In the genomic region with DNA sequence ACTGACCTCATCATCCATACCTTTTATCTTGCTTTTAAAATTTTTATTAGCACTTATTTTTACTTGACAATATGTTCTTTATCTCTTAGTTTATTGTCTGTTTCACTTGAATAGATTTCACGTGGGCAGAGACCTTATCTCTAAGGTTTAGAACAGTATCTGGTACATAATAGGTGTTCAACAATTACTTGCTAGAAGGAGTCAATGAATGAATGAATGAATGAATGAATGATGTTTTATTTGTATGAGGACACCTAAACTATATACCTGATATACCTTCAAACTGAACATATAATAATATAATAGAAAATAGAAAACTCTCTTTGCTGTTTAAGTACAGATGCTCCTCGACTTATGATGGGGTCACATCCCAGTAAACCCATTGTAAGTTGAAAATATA, we compare ENCODE assay signal across 9 cellular contexts.
"Had no signal": no experiment of that assay in that cellular context is flagged by ENCODE, and none has a peak within 500 bp of the region (broad histone marks: within the 10 kb centered on the region; RNA-seq: fewer than 3 reads in every experiment).

No MANE protein-coding gene starts in this region.

- H3K27ac ChIP-seq: GM23248 had no signal

- H2AFZ ChIP-seq: GM23248, GM23338 had no signal

- H3K4me3 Mint-ChIP-seq: GM23338, H9, HFFc6 had no signal

- H3K9ac ChIP-seq: GM23248 had no signal

- FAIRE-seq: H1 had no signal

- H3K27ac Mint-ChIP-seq: GM23338, H9, HFFc6 had no signal

- H3K4me3 ChIP-seq: GM23248, GM23338, HAP-1 had no signal

- DNase-seq: GM23248, GOT3, H7, H9, HCEC 1CT, HFFc6 had no signal

- H3K36me3 ChIP-seq: HAP-1 had no signal

- H3K4me1 ChIP-seq: HAP-1 had no signal

- H3K4me2 ChIP-seq: GM23338 had no signal
